8 cellular contexts compared by ENCODE assay signal in the genomic region with DNA sequence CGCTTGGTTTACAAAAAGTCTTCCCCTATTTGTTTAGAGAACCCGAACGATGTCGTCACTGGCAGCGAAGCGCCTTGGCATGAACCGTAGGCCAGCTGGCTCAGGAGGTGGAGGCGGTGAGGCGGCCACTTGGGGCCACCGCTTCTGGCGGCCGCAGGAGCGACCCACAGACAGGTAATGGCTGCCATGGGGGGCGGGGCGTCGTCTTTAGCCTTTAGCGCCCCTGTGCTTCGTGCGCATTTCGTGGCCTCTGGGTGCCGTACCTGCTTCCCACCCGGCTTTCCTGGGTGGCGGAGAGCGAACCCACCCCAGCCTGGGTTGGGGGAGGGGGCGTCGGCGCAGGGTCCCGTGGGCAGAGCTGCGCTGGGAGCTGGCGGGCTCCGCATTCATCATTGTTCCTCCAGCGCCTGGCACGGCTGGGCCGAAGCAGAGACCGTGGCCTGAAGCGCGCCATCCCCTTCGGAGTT. TPM values are rescaled to one million over a fixed set of nuclear protein-coding genes. Genes with fewer than 3 reads are reported as not detected.
DNase-seq lines count a peak whose midpoint lies in the region; ATAC-seq lines count a peak whose summit lies in the region.

No MANE protein-coding gene starts in this region.

- peak; percentile 54 for DNase-seq in Daoy (ENCODE audit: low read depth)
- peak; percentile 73 for DNase-seq in NCI-H1105 treated with DMSO at 0.1 percent for 48 hours (lab: John Stamatoyannopoulos, UW)
- peak; percentile 33 for DNase-seq in central memory CD4-positive, alpha-beta T cell
- DNase-seq in kidney glomerular epithelial cell (lab: John Stamatoyannopoulos, UW), result peak; percentile 9
- peak; percentile 10 to 39 for DNase-seq in stimulated activated CD4-positive, alpha-beta T cell treated with anti-CD3 and anti-CD28 coated beads, Interleukin-15, amount 100 ng/mL, for 1 hour (ENCODE audit: low read depth in 1 of 2, low spot score in 1 of 2)

- ATAC-seq in activated CD4-positive, CD25-positive, alpha-beta regulatory T cell treated with anti-CD3 and anti-CD28 coated beads, Interleukin-2, amount 50 U/mL, for 24 hours, result peak; percentile 61 to 77
- ATAC-seq in HG03045 (IDR thresholded peaks at IDR 0.05; ENCODE audit: unreplicated experiment), result no peak
- no peak for ATAC-seq in HG02642 (IDR thresholded peaks at IDR 0.05; ENCODE audit: poor library complexity, unreplicated experiment)

RNA-seq across cellular contexts. Expression of gene OSBP2, which starts 0.5 kb away (rescaled TPM):
- 0.60 and 0.97 TPM in 2 replicates for total RNA-seq in Daoy (2014; rRNA removed; shearing (Covaris generic))

RNA-seq across cellular contexts. Expression of gene DUSP18, which starts 26.5 kb away (rescaled TPM):
- total RNA-seq in Daoy (2014; rRNA removed; shearing (Covaris generic)), result 4.3 and 7.0 TPM in 2 replicates

RNA-seq across cellular contexts. Expression of gene SLC35E4, which starts 58.6 kb away (rescaled TPM):
- total RNA-seq in Daoy (2014; rRNA removed; shearing (Covaris generic)), result 8.2 and 11.4 TPM in 2 replicates

Comparison
In these comparisons a context has a peak if more than half of its experiments do, and no peak if none do; other contexts are left out.
1. DNase-seq: peak in every context shown above with its lines; median percentile 73 in NCI-H1105 treated with DMSO at 0.1 percent for 48 hours; 54 in Daoy; 33 in central memory CD4-positive, alpha-beta T cell; 24 in stimulated activated CD4-positive, alpha-beta T cell treated with anti-CD3 and anti-CD28 coated beads, Interleukin-15, amount 100 ng/mL, for 1 hour; 9 in kidney glomerular epithelial cell.
2. ATAC-seq: peak in activated CD4-positive, CD25-positive, alpha-beta regulatory T cell treated with anti-CD3 and anti-CD28 coated beads, Interleukin-2, amount 50 U/mL, for 24 hours (2 of 2); none in HG03045 (single experiment) and HG02642 (single experiment).